ENCODE assay signal across 2 cellular contexts in genomic region chr1:888297-888696, GRCh38.
TF ChIP-seq lines count a peak whose summit lies in the region.

No MANE protein-coding gene starts in this region.

TF ChIP-seq in HepG2, 621 proteins besides CTCF, POLR2A, EP300 and RAD21 (continues in another document):
- TF ChIP-seq E2F1 (CRISPR knock-in tag; IDR thresholded peaks at IDR 0.05) (no peak), KLF6 (CRISPR knock-in tag; IDR thresholded peaks at IDR 0.05) (no peak), FOXA1 (IDR thresholded peaks at IDR 0.05) (no peak), FOXA1 (CRISPR knock-in tag; IDR thresholded peaks at IDR 0.05) (no peak), ZNF142 (CRISPR knock-in tag; IDR thresholded peaks at IDR 0.05) (no peak), SP4 (CRISPR knock-in tag; IDR thresholded peaks at IDR 0.05) (no peak), HNRNPL (IDR thresholded peaks at IDR 0.05; ENCODE audit: low read depth, low read length) (no peak)
- TF ChIP-seq, protein P1, sequence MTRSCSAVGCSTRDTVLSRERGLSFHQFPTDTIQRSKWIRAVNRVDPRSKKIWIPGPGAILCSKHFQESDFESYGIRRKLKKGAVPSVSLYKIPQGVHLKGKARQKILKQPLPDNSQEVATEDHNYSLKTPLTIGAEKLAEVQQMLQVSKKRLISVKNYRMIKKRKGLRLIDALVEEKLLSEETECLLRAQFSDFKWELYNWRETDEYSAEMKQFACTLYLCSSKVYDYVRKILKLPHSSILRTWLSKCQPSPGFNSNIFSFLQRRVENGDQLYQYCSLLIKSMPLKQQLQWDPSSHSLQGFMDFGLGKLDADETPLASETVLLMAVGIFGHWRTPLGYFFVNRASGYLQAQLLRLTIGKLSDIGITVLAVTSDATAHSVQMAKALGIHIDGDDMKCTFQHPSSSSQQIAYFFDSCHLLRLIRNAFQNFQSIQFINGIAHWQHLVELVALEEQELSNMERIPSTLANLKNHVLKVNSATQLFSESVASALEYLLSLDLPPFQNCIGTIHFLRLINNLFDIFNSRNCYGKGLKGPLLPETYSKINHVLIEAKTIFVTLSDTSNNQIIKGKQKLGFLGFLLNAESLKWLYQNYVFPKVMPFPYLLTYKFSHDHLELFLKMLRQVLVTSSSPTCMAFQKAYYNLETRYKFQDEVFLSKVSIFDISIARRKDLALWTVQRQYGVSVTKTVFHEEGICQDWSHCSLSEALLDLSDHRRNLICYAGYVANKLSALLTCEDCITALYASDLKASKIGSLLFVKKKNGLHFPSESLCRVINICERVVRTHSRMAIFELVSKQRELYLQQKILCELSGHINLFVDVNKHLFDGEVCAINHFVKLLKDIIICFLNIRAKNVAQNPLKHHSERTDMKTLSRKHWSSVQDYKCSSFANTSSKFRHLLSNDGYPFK (CRISPR knock-in tag; IDR thresholded peaks at IDR 0.05; ENCODE audit: borderline replicate concordance): no peak

TF ChIP-seq in endothelial cell of umbilical vein, 7 proteins besides CTCF, POLR2A, EP300 and RAD21:
- no peak for TF ChIP-seq POLR2AphosphoS5 (IDR thresholded peaks at IDR 0.05; ENCODE audit: insufficient read depth, low read depth, low read length)
- TF ChIP-seq GATA2 (IDR thresholded peaks at IDR 0.05; ENCODE audit: insufficient read depth, insufficient read length, low read depth, low read length): no peak
- no peak for TF ChIP-seq MYC (IDR thresholded peaks at IDR 0.05; ENCODE audit: low read depth, low read length)
- no peak for TF ChIP-seq EZH2 (IDR thresholded peaks at IDR 0.05; ENCODE audit: borderline replicate concordance, low read depth, low read length, severe bottlenecking)
- no peak for TF ChIP-seq FOS (IDR thresholded peaks at IDR 0.05; ENCODE audit: borderline replicate concordance, insufficient read depth, low read length)
- TF ChIP-seq JUN (IDR thresholded peaks at IDR 0.05; ENCODE audit: borderline replicate concordance, insufficient read depth, insufficient read length, low read depth): no peak
- TF ChIP-seq MAX (IDR thresholded peaks at IDR 0.05; ENCODE audit: insufficient read depth, insufficient read length): no peak
